15 cellular contexts compared by ENCODE assay signal in the genomic region with DNA sequence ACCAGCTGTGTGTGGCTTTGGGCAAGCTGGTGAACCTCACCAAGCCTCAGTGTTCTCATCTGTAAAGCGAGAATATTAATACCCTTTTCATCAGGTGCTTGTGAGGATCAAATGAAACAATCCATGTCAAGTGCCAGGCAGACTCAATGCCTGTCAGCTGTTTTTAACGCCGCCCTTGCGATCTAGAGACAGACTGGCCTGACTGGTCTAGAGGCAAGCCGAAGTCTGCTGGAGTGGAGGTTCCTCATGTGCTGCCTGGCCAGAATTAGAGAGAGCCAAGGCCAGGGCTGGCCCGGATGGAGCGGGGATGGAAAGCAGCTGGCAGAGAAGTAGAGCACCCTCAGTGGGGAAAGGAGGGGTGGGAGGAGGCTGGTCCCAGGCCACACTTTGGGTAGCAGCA.
DNase-seq lines count a peak whose midpoint lies in the region; ATAC-seq and TF ChIP-seq lines count a peak whose summit lies in the region.
"Had no signal": no experiment of that assay in that cellular context is flagged by ENCODE, and none has a peak within 500 bp of the region (broad histone marks: within the 10 kb centered on the region; RNA-seq: fewer than 3 reads in every experiment).

No MANE protein-coding gene starts in this region.

- peaks cover 17 to 32% (median 26%) of the 10 kb centered on the region in 11 experiments for H3K9me3 ChIP-seq in BLaER1 treated with 17β-estradiol and CSF1 and Interleukin-3, amounts not matched to agents 10 nM and 100 nM (replicated peaks in 1 of 11)
- H3K9me3 ChIP-seq: suprapubic skin had no signal

- peaks cover 16% of the 10 kb centered on the region for H3K4me1 Mint-ChIP-seq in WTC11
- peaks cover 8 to 17% of the 10 kb centered on the region in 2 donors for H3K4me1 Mint-ChIP-seq in immature natural killer cell
- peaks cover 11% of the 10 kb centered on the region for H3K4me1 Mint-ChIP-seq in HFFc6 (ENCODE audit: low read depth)

- peaks cover 0 to 65% (median 34%) of the 10 kb centered on the region in 10 experiments; a peak in 15 of 20 replicates for H3K4me1 ChIP-seq in BLaER1 treated with 17β-estradiol and CSF1 and Interleukin-3, amounts not matched to agents 10 nM and 100 nM
- H3K4me1 ChIP-seq: suprapubic skin had no signal

- H3K9ac ChIP-seq in BLaER1 treated with 17β-estradiol and CSF1 and Interleukin-3, amounts not matched to agents 10 nM and 100 nM: peak overlapping the region in 7 of 11 experiments; percentile 16 to 79 (median 72); a peak in 14 of 22 replicates

- CTCF ChIA-PET in WTC11 (lab: Charles Lee): interaction anchor here (1.4 to 2.7 kb wide), 3 partner anchors 73 to 131 kb away, joined by 3 to 9 read pairs (median 5); no protein-coding TSS in a partner anchor

- H3K36me3 Mint-ChIP-seq in WTC11: peaks cover 13% of the 10 kb centered on the region
- H3K36me3 Mint-ChIP-seq in immature natural killer cell: peaks cover 9 to 11% (median 10%) of the 10 kb centered on the region in 3 donors
- H3K36me3 Mint-ChIP-seq in HFFc6 (ENCODE audit: low read depth): peaks cover 12% of the 10 kb centered on the region

- H3K36me3 ChIP-seq in BLaER1 treated with 17β-estradiol and CSF1 and Interleukin-3, amounts not matched to agents 10 nM and 100 nM: peaks cover 0 to 18% (median 0%) of the 10 kb centered on the region in 11 experiments; a peak in 1 of 22 replicates
- H3K36me3 ChIP-seq: suprapubic skin had no signal

- no peaks in the 10 kb centered on the region for H3K27me3 ChIP-seq in BLaER1 treated with 17β-estradiol and CSF1 and Interleukin-3, amounts not matched to agents 10 nM and 100 nM
- H3K27me3 ChIP-seq: suprapubic skin had no signal

- H3K27me3 Mint-ChIP-seq in WTC11 (ENCODE audit: low read depth): no peaks in the 10 kb centered on the region
- peaks cover 0 to 2% (median 0%) of the 10 kb centered on the region in 3 donors for H3K27me3 Mint-ChIP-seq in immature natural killer cell (ENCODE audit: low read depth in 3 of 3)
- peaks cover 2% of the 10 kb centered on the region; the same call in 1 of the 2 replicates for H3K27me3 Mint-ChIP-seq in HFFc6 (ENCODE audit: insufficient read depth)

- TF ChIP-seq CTCF in WTC11 (IDR thresholded peaks at IDR 0.05) (no peak), HFFc6 (IDR thresholded peaks at IDR 0.05) (no peak)

- ATAC-seq in WTC11 (no peak), left ventricle myocardium superior (peak; percentile 82)

- peak overlapping the region in 8 of 11 experiments; percentile 63 to 93 (median 86); a peak in 15 of 22 replicates for H3K27ac ChIP-seq in BLaER1 treated with 17β-estradiol and CSF1 and Interleukin-3, amounts not matched to agents 10 nM and 100 nM
- H3K27ac ChIP-seq: suprapubic skin had no signal

- POLR2A ChIA-PET in WTC11 (lab: Charles Lee): no interaction called here

- H3K4me2 ChIP-seq in BLaER1 treated with 17β-estradiol and CSF1 and Interleukin-3, amounts not matched to agents 10 nM and 100 nM: peak overlapping the region in 8 of 11 experiments; percentile 28 to 85 (median 66); a peak in 14 of 22 replicates

- H3K27ac Mint-ChIP-seq in WTC11 (peak overlapping the region; percentile 63; the same call in 1 of the 2 replicates), immature natural killer cell (peak overlapping the region in 1 of 6 donors; percentile 60), HFFc6 (no peak overlapping the region)

- H3K4me3 ChIP-seq in BLaER1 treated with 17β-estradiol and CSF1 and Interleukin-3, amounts not matched to agents 10 nM and 100 nM: peak overlapping the region in 3 of 10 experiments; percentile 9 to 25 (median 15); a peak in 3 of 20 replicates
- H3K4me3 ChIP-seq: suprapubic skin had no signal

- DNase-seq in WTC11 (ENCODE audit: low spot score) (no peak), left ventricle myocardium superior (peak; percentile 80), posterior vena cava (ENCODE audit: low spot score) (peak; percentile 73), immature natural killer cell (no peak), NCI-H524 treated with DMSO at 0.1 percent for 48 hours (lab: John Stamatoyannopoulos, UW) (no peak), NCI-H128 (lab: John Stamatoyannopoulos, UW; ENCODE audit: unreplicated experiment) (no peak), HFFc6 (no peak)
- DNase-seq: activated naive CD4-positive, alpha-beta T cell; Calu3; KG1; mammary epithelial cell; NCI-H526 treated with DMSO at 0.1 percent for 48 hours; SW 1271 had no signal

- H3K4me3 Mint-ChIP-seq in WTC11 (no peak overlapping the region), immature natural killer cell (no peak overlapping the region), HFFc6 (no peak overlapping the region)

- intact Hi-C loops in left ventricle myocardium superior (cut with micrococcal nuclease) (no loop called here), posterior vena cava (cut with DNase I) (no loop called here)

- no peaks in the 10 kb centered on the region for H4K20me1 ChIP-seq in BLaER1 treated with 17β-estradiol and CSF1 and Interleukin-3, amounts not matched to agents 10 nM and 100 nM

- H3K9me3 Mint-ChIP-seq in WTC11 (peaks cover 3% of the 10 kb centered on the region), immature natural killer cell (peaks cover 4 to 14% (median 8%) of the 10 kb centered on the region in 6 donors), HFFc6 (no peaks in the 10 kb centered on the region)

TF ChIP-seq in WTC11, 78 proteins besides CTCF, POLR2A, EP300 and RAD21:
- TF ChIP-seq RELA (CRISPR knock-in tag; IDR thresholded peaks at IDR 0.05; ENCODE audit: borderline replicate concordance): no peak
- TF ChIP-seq, protein P1, sequence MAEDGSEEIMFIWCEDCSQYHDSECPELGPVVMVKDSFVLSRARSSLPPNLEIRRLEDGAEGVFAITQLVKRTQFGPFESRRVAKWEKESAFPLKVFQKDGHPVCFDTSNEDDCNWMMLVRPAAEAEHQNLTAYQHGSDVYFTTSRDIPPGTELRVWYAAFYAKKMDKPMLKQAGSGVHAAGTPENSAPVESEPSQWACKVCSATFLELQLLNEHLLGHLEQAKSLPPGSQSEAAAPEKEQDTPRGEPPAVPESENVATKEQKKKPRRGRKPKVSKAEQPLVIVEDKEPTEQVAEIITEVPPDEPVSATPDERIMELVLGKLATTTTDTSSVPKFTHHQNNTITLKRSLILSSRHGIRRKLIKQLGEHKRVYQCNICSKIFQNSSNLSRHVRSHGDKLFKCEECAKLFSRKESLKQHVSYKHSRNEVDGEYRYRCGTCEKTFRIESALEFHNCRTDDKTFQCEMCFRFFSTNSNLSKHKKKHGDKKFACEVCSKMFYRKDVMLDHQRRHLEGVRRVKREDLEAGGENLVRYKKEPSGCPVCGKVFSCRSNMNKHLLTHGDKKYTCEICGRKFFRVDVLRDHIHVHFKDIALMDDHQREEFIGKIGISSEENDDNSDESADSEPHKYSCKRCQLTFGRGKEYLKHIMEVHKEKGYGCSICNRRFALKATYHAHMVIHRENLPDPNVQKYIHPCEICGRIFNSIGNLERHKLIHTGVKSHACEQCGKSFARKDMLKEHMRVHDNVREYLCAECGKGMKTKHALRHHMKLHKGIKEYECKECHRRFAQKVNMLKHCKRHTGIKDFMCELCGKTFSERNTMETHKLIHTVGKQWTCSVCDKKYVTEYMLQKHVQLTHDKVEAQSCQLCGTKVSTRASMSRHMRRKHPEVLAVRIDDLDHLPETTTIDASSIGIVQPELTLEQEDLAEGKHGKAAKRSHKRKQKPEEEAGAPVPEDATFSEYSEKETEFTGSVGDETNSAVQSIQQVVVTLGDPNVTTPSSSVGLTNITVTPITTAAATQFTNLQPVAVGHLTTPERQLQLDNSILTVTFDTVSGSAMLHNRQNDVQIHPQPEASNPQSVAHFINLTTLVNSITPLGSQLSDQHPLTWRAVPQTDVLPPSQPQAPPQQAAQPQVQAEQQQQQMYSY (CRISPR knock-in tag; IDR thresholded peaks at IDR 0.05): 0 out of 2 replicates have a peak, but pooled peaks have one; percentile 33

Comparison
In these comparisons a context has a peak if more than half of its experiments do, and no peak if none do; other contexts are left out.
1. DNase-seq: peak in left ventricle myocardium superior (single experiment) and posterior vena cava (single experiment); none in WTC11 (single experiment), immature natural killer cell (0 of 3), NCI-H524 treated with DMSO at 0.1 percent for 48 hours (single experiment), NCI-H128 (single experiment) and HFFc6 (single experiment).